Comparison of ENCODE assay signal across 21 cellular contexts in the genomic region with DNA sequence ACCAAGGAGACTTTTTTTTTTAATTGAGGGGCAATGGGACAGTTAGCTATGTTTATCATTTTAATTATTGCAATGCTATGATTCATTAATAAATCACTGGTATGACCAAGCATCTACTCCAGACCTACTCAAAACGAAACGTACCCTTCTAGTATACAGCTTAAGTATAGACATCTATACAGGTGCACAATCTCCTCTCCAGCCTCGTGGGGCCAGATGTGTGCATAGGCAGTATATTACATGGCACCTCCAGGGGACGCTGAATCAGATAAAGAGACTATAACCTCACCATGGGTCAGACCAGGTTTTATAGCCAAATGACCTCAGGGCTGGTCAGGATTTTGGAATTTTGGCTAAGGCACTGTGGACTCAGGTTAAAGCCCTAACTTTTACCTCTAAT.
"Had no signal": no experiment of that assay in that cellular context is flagged by ENCODE, and none has a peak within 500 bp of the region (broad histone marks: within the 10 kb centered on the region; RNA-seq: fewer than 3 reads in every experiment).

No MANE protein-coding gene starts in this region.

- H3K9me3 ChIP-seq: gastrocnemius medialis, lower lobe of right lung, ovary, psoas muscle, sigmoid colon, testis, tibial artery had no signal

- H3K27me3 Mint-ChIP-seq: effector memory CD8-positive, alpha-beta T cell; type B pancreatic cell had no signal

- H3K4me1 Mint-ChIP-seq: natural killer cell; stimulated activated effector memory CD8-positive, alpha-beta T cell treated with anti-CD3 and anti-CD28 coated beads, Interleukin-12 subunit alpha, Interleukin-12 subunit beta, amount 100 ng/mL, for 72 hours had no signal

- H3K4me3 Mint-ChIP-seq: effector memory CD8-positive, alpha-beta T cell; natural killer cell; stimulated activated effector memory CD8-positive, alpha-beta T cell treated with anti-CD3 and anti-CD28 coated beads, Interleukin-12 subunit alpha, Interleukin-12 subunit beta, amount 100 ng/mL, for 72 hours; type B pancreatic cell had no signal

- H3K36me3 ChIP-seq: gastrocnemius medialis, lower lobe of right lung, ovary, sigmoid colon, tibial artery had no signal

- DNase-seq: cortex of kidney; effector memory CD8-positive, alpha-beta T cell; foreskin fibroblast; gastrocnemius medialis; left ventricle myocardium superior; lower lobe of right lung; natural killer cell; occipital lobe; ovary; psoas muscle; right cardiac atrium; sigmoid colon; stimulated activated CD4-positive, alpha-beta T cell treated with anti-CD3 and anti-CD28 coated beads, Interleukin-2, amount 100 ng/mL, for 24 hours; stimulated activated CD4-positive, alpha-beta T cell treated with anti-CD3 and anti-CD28 coated beads, Interleukin-4, amount 100 ng/mL, for 24 hours; stimulated activated naive CD4-positive, alpha-beta T cell treated with Interleukin-2 at 50 U/mL for 16 hours; tibial artery had no signal

- ATAC-seq: effector memory CD8-positive, alpha-beta T cell; gastrocnemius medialis; left ventricle myocardium superior; lower lobe of right lung; natural killer cell; psoas muscle; right cardiac atrium; stimulated activated effector memory CD8-positive, alpha-beta T cell treated with anti-CD3 and anti-CD28 coated beads, Interleukin-12 subunit alpha, Interleukin-12 subunit beta, amount 100 ng/mL, for 72 hours had no signal

- H3K27ac ChIP-seq: gastrocnemius medialis, lower lobe of right lung, ovary, psoas muscle, sigmoid colon, testis, tibial artery had no signal

- H3K4me3 ChIP-seq: gastrocnemius medialis, lower lobe of right lung, ovary, psoas muscle, sigmoid colon, testis, tibial artery had no signal

- FAIRE-seq: endometrium, keratinocyte had no signal

- H3K9me3 Mint-ChIP-seq: effector memory CD8-positive, alpha-beta T cell; stimulated activated effector memory CD8-positive, alpha-beta T cell treated with anti-CD3 and anti-CD28 coated beads, Interleukin-12 subunit alpha, Interleukin-12 subunit beta, amount 100 ng/mL, for 72 hours had no signal

- H3K27ac Mint-ChIP-seq: effector memory CD8-positive, alpha-beta T cell; natural killer cell; stimulated activated effector memory CD8-positive, alpha-beta T cell treated with anti-CD3 and anti-CD28 coated beads, Interleukin-12 subunit alpha, Interleukin-12 subunit beta, amount 100 ng/mL, for 72 hours; type B pancreatic cell had no signal

- H3K27me3 ChIP-seq: gastrocnemius medialis, ovary, sigmoid colon, testis, tibial artery had no signal

- H3K36me3 Mint-ChIP-seq: natural killer cell; stimulated activated effector memory CD8-positive, alpha-beta T cell treated with anti-CD3 and anti-CD28 coated beads, Interleukin-12 subunit alpha, Interleukin-12 subunit beta, amount 100 ng/mL, for 72 hours; type B pancreatic cell had no signal

- H3K4me1 ChIP-seq: gastrocnemius medialis, lower lobe of right lung, psoas muscle, sigmoid colon, testis, tibial artery had no signal
